ENCODE assay signal across 9 cellular contexts in the genomic region with DNA sequence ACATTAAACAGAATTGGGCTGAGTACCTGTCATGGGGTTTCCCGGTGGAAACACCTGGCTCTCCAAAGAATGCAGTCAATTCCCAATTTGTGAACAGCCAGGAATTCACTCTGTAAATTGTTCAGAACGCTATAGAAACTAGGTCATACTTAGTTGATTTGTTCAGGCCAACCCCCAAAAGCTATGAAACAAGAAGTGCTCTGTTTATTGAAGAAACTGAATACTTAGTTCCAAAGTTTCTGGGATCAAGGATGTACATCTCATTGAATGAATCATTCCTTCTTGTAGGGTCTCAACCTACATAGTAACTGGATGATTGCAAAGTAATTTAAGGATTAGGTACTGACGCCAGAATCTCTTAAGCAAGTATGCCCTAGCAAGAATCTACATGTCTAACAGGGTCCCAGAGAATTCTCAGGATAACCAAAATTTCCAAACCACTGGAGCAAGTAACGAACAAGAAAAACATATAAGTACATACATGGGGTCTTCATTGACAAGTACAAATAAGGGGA. TPM values are rescaled to one million over a fixed set of nuclear protein-coding genes. Genes with fewer than 3 reads are reported as not detected.
DNase-seq lines count a peak whose midpoint lies in the region; ATAC-seq and TF ChIP-seq lines count a peak whose summit lies in the region.
"Had no signal": no experiment of that assay in that cellular context is flagged by ENCODE, and none has a peak within 500 bp of the region (broad histone marks: within the 10 kb centered on the region; RNA-seq: fewer than 3 reads in every experiment).

No MANE protein-coding gene starts in this region.

- H3K27me3 Mint-ChIP-seq in endodermal cell (ENCODE audit: insufficient read depth), result no peaks in the 10 kb centered on the region
- H3K27me3 Mint-ChIP-seq in activated CD4-positive, alpha-beta T cell treated with anti-CD3 and anti-CD28 coated beads, Interleukin-2, amount 10 ng/mL, durations not matched to agents 24 days and 14 days, result peaks cover 9% of the 10 kb centered on the region
- H3K27me3 Mint-ChIP-seq in nephron progenitor cell (ENCODE audit: low read depth, poor library complexity), result no peaks in the 10 kb centered on the region
- no peaks in the 10 kb centered on the region for H3K27me3 Mint-ChIP-seq in T-helper 17 cell

- H3K27ac ChIP-seq in right atrium auricular region (peak overlapping the region; percentile 96 to 98), endodermal cell (ENCODE audit: low read depth, low read length) (no peak overlapping the region), muscle layer of duodenum (ENCODE audit: low read length) (peak overlapping the region; percentile 57)

- WGBS in endodermal cell (ENCODE audit: insufficient coverage in 1 of 2, insufficient read length in 1 of 2), 2 experiments, result 80 to 89% methylated on average over 2 to 4 of the region's 4 CpGs

- H3K4me1 ChIP-seq in right atrium auricular region (peaks cover 0 to 16% of the 10 kb centered on the region in 2 donors), endodermal cell (ENCODE audit: control insufficient read depth, insufficient read depth, low read length) (peaks cover 5% of the 10 kb centered on the region), muscle layer of duodenum (ENCODE audit: control insufficient read depth in 1 of 2, insufficient read depth in 2 of 2, low read length in 2 of 2) (peaks cover 0 to 17% of the 10 kb centered on the region in 2 donors)

- H3K27me3 ChIP-seq in right atrium auricular region (no peaks in the 10 kb centered on the region), endodermal cell (ENCODE audit: control insufficient read depth, insufficient read depth, low read length, poor library complexity, severe bottlenecking) (no peaks in the 10 kb centered on the region), muscle layer of duodenum (ENCODE audit: low read depth, low read length) (no peaks in the 10 kb centered on the region)

- H3K4me3 ChIP-seq in right atrium auricular region (peak overlapping the region in 1 of 2 donors; percentile 93), endodermal cell (ENCODE audit: low read length) (peak overlapping the region; percentile 78), muscle layer of duodenum (ENCODE audit: low read depth in 1 of 2, low read length in 2 of 2) (peak overlapping the region; percentile 74 to 80)
- H3K4me3 ChIP-seq: GM12878 had no signal

- H3K4me3 Mint-ChIP-seq in endodermal cell (peak overlapping the region; percentile 54), nephron progenitor cell (no peak overlapping the region), T-helper 17 cell (no peak overlapping the region)
- no peak overlapping the region for H3K4me3 Mint-ChIP-seq in activated CD4-positive, alpha-beta T cell treated with anti-CD3 and anti-CD28 coated beads, Interleukin-2, amount 10 ng/mL, durations not matched to agents 24 days and 14 days

- intact Hi-C loops in left ventricle myocardium superior (cut with micrococcal nuclease), result no loop called here
- intact Hi-C loops in activated CD4-positive, alpha-beta T cell treated with anti-CD3 and anti-CD28 coated beads, Interleukin-2, amount 10 ng/mL, durations not matched to agents 24 days and 14 days (cut with micrococcal nuclease), result no loop called here

- H3K9ac ChIP-seq in endodermal cell (ENCODE audit: extremely low read depth, low read length, poor library complexity, severe bottlenecking), result no peak overlapping the region

- no peaks in the 10 kb centered on the region for H3K9me3 ChIP-seq in right atrium auricular region
- H3K9me3 ChIP-seq in endodermal cell (ENCODE audit: control insufficient read depth, low read length), result peaks cover 21% of the 10 kb centered on the region
- no peaks in the 10 kb centered on the region for H3K9me3 ChIP-seq in muscle layer of duodenum (ENCODE audit: control insufficient read depth in 1 of 2, low read length in 2 of 2)
- H3K9me3 ChIP-seq in T-helper 17 cell (ENCODE audit: control insufficient read depth, low read length, poor library complexity, severe bottlenecking), result no peaks in the 10 kb centered on the region

- no peaks in the 10 kb centered on the region for H3K36me3 ChIP-seq in right atrium auricular region
- H3K36me3 ChIP-seq in endodermal cell (ENCODE audit: control insufficient read depth, insufficient read depth, low read length), result no peaks in the 10 kb centered on the region
- no peaks in the 10 kb centered on the region for H3K36me3 ChIP-seq in muscle layer of duodenum (ENCODE audit: control insufficient read depth in 1 of 2, insufficient read depth in 2 of 2, low read length in 2 of 2)

- H3K9me3 Mint-ChIP-seq in endodermal cell (peaks cover 35% of the 10 kb centered on the region), nephron progenitor cell (peaks cover 11% of the 10 kb centered on the region)
- H3K9me3 Mint-ChIP-seq in activated CD4-positive, alpha-beta T cell treated with anti-CD3 and anti-CD28 coated beads, Interleukin-2, amount 10 ng/mL, durations not matched to agents 24 days and 14 days, result peaks cover 4% of the 10 kb centered on the region

- TF ChIP-seq CTCF in right atrium auricular region (IDR thresholded peaks at IDR 0.05), result no peak
- no peak for TF ChIP-seq CTCF in endodermal cell (conservative IDR thresholded peaks at IDR 0.05)
- no peak for TF ChIP-seq CTCF in nephron progenitor cell (IDR thresholded peaks at IDR 0.05)

- peaks cover 14% of the 10 kb centered on the region for H3K4me1 Mint-ChIP-seq in endodermal cell
- H3K4me1 Mint-ChIP-seq in activated CD4-positive, alpha-beta T cell treated with anti-CD3 and anti-CD28 coated beads, Interleukin-2, amount 10 ng/mL, durations not matched to agents 24 days and 14 days, result no peaks in the 10 kb centered on the region
- no peaks in the 10 kb centered on the region for H3K4me1 Mint-ChIP-seq in nephron progenitor cell
- H3K4me1 Mint-ChIP-seq in T-helper 17 cell, result no peaks in the 10 kb centered on the region

- no peak overlapping the region for H3K27ac Mint-ChIP-seq in endodermal cell
- H3K27ac Mint-ChIP-seq in activated CD4-positive, alpha-beta T cell treated with anti-CD3 and anti-CD28 coated beads, Interleukin-2, amount 10 ng/mL, durations not matched to agents 24 days and 14 days, result no peak overlapping the region
- H3K27ac Mint-ChIP-seq in nephron progenitor cell, result no peak overlapping the region
- no peak overlapping the region for H3K27ac Mint-ChIP-seq in T-helper 17 cell

- ATAC-seq in left ventricle myocardium superior (no peak), T-helper 17 cell (no peak)

- DNase-seq in right atrium auricular region (ENCODE audit: low spot score) (no peak), left ventricle myocardium superior (no peak), endodermal cell (no peak), nephron progenitor cell (no peak), T-helper 17 cell (no peak)
- no peak for DNase-seq in activated CD4-positive, alpha-beta T cell treated with anti-CD3 and anti-CD28 coated beads, Interleukin-2, amount 10 ng/mL, durations not matched to agents 24 days and 14 days
- no peak for DNase-seq in activated CD4-positive, alpha-beta T cell treated with anti-CD3 and anti-CD28 coated beads, Interleukin-2, amount 50 U/mL, for 1 hour

- H3K36me3 Mint-ChIP-seq in endodermal cell (ENCODE audit: low read depth) (peaks cover 12% of the 10 kb centered on the region), nephron progenitor cell (ENCODE audit: low read depth) (no peaks in the 10 kb centered on the region), T-helper 17 cell (ENCODE audit: low read depth) (no peaks in the 10 kb centered on the region)
- no peaks in the 10 kb centered on the region for H3K36me3 Mint-ChIP-seq in activated CD4-positive, alpha-beta T cell treated with anti-CD3 and anti-CD28 coated beads, Interleukin-2, amount 10 ng/mL, durations not matched to agents 24 days and 14 days (ENCODE audit: low read depth)

RNA-seq across cellular contexts. Expression of gene TUSC1, which starts 0.7 kb away (rescaled TPM):
- total RNA-seq in right atrium auricular region, result 10 to 100 TPM; 15.4 to 22.7 TPM
- total RNA-seq in left ventricle myocardium superior, result 13.1 TPM
- total RNA-seq in endodermal cell, result 10 to 100 TPM in 1 of 2 donors, 1 to 10 TPM in 1; 2.4 to 13.3 TPM
- polyA plus RNA-seq in endodermal cell (2013, experiment 1 of 2), result 8.5 TPM
- 6.6 TPM for polyA plus RNA-seq in endodermal cell (2013, experiment 2 of 2)
- total RNA-seq in activated CD4-positive, alpha-beta T cell treated with anti-CD3 and anti-CD28 coated beads, Interleukin-2, amount 10 ng/mL, durations not matched to agents 24 days and 14 days, result 0.42 and 0.50 TPM in 2 replicates
- not detected for total RNA-seq in T-helper 17 cell
- total RNA-seq: GM12878 had no signal
- polyA plus RNA-seq: GM12878 had no signal
